ENCODE assay signal across 8 cellular contexts in the genomic region with DNA sequence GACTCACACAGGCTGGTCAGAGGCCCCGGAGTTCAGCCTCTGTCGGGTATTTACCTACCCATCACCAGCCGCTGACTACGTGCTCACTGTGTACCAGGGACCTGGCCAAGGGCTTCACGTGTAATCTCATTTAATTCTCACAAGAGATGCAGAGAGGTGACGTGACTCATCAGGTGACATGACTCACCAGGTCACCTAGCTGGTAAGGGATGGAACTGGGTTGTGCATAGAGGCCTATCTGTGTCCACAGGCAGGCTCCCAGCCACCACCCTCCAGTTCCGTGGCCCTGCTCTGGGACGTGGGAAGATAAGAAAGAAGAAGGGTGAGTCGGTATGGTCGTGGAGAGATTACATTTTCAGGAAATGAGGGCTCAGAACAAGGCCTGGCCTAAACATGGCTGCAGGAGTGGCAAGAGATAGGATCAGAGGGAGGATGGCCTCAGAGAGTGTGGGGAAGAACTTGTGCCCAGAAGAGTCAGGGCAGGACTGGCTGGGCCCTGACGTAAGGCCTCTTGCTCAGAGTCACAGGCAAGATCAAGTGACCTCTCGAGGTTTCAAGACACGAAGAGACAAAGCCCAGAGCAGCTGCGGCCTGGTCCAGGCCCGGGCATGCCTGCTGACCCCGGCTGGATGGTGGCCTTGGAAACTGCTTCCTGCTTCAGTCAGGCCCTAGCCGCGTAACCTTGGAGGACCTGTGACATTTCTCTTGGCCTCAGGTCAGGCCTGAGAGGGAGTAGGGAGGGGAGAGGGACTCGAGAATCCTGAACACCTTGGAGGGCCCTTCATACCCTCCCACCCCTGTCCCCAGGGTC. TPM values are rescaled to one million over a fixed set of nuclear protein-coding genes. Genes with fewer than 3 reads are reported as not detected.
A peak's percentile ranks its signal among the peaks of the same experiment; 100 is the strongest.
DNase-seq lines count a peak whose midpoint lies in the region; ATAC-seq lines count a peak whose summit lies in the region.

No MANE protein-coding gene starts in this region.

- H3K4me3 ChIP-seq in HUES6 (ENCODE audit: low read depth, low read length) (no peak overlapping the region), H7 (ENCODE audit: insufficient read depth, low read depth, low read length) (no peak overlapping the region)

- no peaks in the 10 kb centered on the region for H3K27me3 ChIP-seq in HUES6 (ENCODE audit: control insufficient read depth, insufficient read depth, low read length)
- no peaks in the 10 kb centered on the region for H3K27me3 ChIP-seq in H7 (ENCODE audit: control insufficient read depth, insufficient read depth, low read length)

- H3K27ac ChIP-seq in HUES6 (ENCODE audit: low read depth, low read length) = peak overlapping the region; percentile 58; the same call in 1 of the 2 replicates

- peak overlapping the region; percentile 5 for H3K9ac ChIP-seq in HUES6 (ENCODE audit: low read length)

- DNase-seq in 8988T (peak; percentile 54), iris pigment epithelial cell (ENCODE audit: low read depth) (peak; percentile 74), NCI-H1694 (lab: John Stamatoyannopoulos, UW) (no peak), H7 (no peak)
- peak; percentile 38 to 75 for DNase-seq in activated naive CD4-positive, alpha-beta T cell treated with anti-CD3 and anti-CD28 coated beads, Interleukin-2, amount 50 U/mL, for 72 hours (ENCODE audit: low spot score in 2 of 2)
- peak; percentile 64 for DNase-seq in stimulated activated CD8-positive, alpha-beta memory T cell treated with anti-CD3 and anti-CD28 coated beads, Interleukin-4, amount 100 ng/mL, for 48 hours

- peaks cover 41% of the 10 kb centered on the region for H3K4me1 ChIP-seq in HUES6 (ENCODE audit: control insufficient read depth, insufficient read depth, low read length)

- no peaks in the 10 kb centered on the region for H3K9me3 ChIP-seq in HUES6 (ENCODE audit: control insufficient read depth, insufficient read depth, low read depth, low read length)

- H3K27ac Mint-ChIP-seq in activated naive CD4-positive, alpha-beta T cell treated with anti-CD3 and anti-CD28 coated beads, Interleukin-2, amount 50 U/mL, for 72 hours = peak overlapping the region; percentile 75 to 86

- peak; percentile 87 to 93 for ATAC-seq in activated naive CD4-positive, alpha-beta T cell treated with anti-CD3 and anti-CD28 coated beads, Interleukin-2, amount 50 U/mL, for 72 hours
- ATAC-seq in GM18868 (IDR thresholded peaks at IDR 0.05; ENCODE audit: unreplicated experiment) = no peak

- no peaks in the 10 kb centered on the region for H3K9me3 Mint-ChIP-seq in activated naive CD4-positive, alpha-beta T cell treated with anti-CD3 and anti-CD28 coated beads, Interleukin-2, amount 50 U/mL, for 72 hours

- peaks cover 27% of the 10 kb centered on the region for H3K36me3 ChIP-seq in HUES6 (ENCODE audit: control insufficient read depth, insufficient read depth, low read length)
- peaks cover 1% of the 10 kb centered on the region for H3K36me3 ChIP-seq in H7 (replicated peaks; ENCODE audit: control insufficient read depth, insufficient read depth, low read length)

- no peaks in the 10 kb centered on the region for H3K36me3 Mint-ChIP-seq in activated naive CD4-positive, alpha-beta T cell treated with anti-CD3 and anti-CD28 coated beads, Interleukin-2, amount 50 U/mL, for 72 hours

RNA-seq across cellular contexts. Expression of a gene that starts 52.7 kb away (rescaled TPM):
- total RNA-seq in activated naive CD4-positive, alpha-beta T cell treated with anti-CD3 and anti-CD28 coated beads, Interleukin-2, amount 50 U/mL, for 72 hours = 100 to 1,000 TPM in 1 of 2 donors, 10 to 100 TPM in 1; 97.8 to 116 TPM
- 34.3 and 44.3 TPM in 2 replicates for total RNA-seq in H7 (2014; rRNA removed; shearing (Covaris generic))

Comparison
In these comparisons a context has a peak if more than half of its experiments do, and no peak if none do; other contexts are left out.
1. DNase-seq: peak in 8988T (single experiment), activated naive CD4-positive, alpha-beta T cell treated with anti-CD3 and anti-CD28 coated beads, Interleukin-2, amount 50 U/mL, for 72 hours (2 of 2), iris pigment epithelial cell (single experiment) and stimulated activated CD8-positive, alpha-beta memory T cell treated with anti-CD3 and anti-CD28 coated beads, Interleukin-4, amount 100 ng/mL, for 48 hours (single experiment); none in NCI-H1694 (single experiment) and H7 (single experiment).